In the genomic region with DNA sequence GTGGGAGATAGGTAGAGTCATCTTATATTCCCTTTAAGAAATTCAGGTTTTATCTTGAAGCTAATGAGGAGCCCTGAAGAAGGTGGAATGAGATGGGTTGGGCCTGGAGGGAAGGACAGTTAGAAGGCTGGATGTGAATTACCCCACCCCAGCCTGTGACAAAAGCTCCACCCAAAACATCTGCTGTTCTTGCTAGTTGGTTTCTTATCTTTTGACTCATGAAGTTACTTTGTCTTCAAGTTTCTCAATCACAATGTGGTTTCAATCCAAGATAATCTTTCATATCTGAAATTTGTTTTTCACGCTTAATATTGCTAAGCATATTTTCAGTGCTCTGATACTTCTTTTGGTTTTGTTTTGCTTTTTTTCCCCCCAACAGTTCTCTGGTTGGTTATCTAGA, we compare ENCODE assay signal across 11 cellular contexts. TPM values are rescaled to one million over a fixed set of nuclear protein-coding genes. Genes with fewer than 3 reads are reported as not detected.
DNase-seq lines count a peak whose midpoint lies in the region; ATAC-seq lines count a peak whose summit lies in the region.
"Had no signal": no experiment of that assay in that cellular context is flagged by ENCODE, and none has a peak within 500 bp of the region (broad histone marks: within the 10 kb centered on the region; RNA-seq: fewer than 3 reads in every experiment).

No MANE protein-coding gene starts in this region.

- DNase-seq in CMK (ENCODE audit: low read depth) = peak; percentile 1
- peak; percentile 32 for DNase-seq in activated CD4-positive, alpha-beta memory T cell treated with anti-CD3 and anti-CD28 coated beads for 36 hours
- no peak for DNase-seq in NCI-H524 (lab: John Stamatoyannopoulos, UW)
- no peak for DNase-seq in NAMALWA (ENCODE audit: low spot score)
- no peak for DNase-seq in AML-193 (lab: John Stamatoyannopoulos, UW)
- no peak for DNase-seq in GOT3 (lab: John Stamatoyannopoulos, UW)
- DNase-seq: gastrocnemius medialis, spleen, substantia nigra had no signal

- H3K4me1 Mint-ChIP-seq in activated CD4-positive, alpha-beta memory T cell treated with anti-CD3 and anti-CD28 coated beads for 36 hours (ENCODE audit: low read depth) = peaks cover 7% of the 10 kb centered on the region

- H3K4me3 Mint-ChIP-seq in activated CD4-positive, alpha-beta memory T cell treated with anti-CD3 and anti-CD28 coated beads for 36 hours = no peak overlapping the region

- H3K36me3 Mint-ChIP-seq in activated CD4-positive, alpha-beta memory T cell treated with anti-CD3 and anti-CD28 coated beads for 36 hours = no peaks in the 10 kb centered on the region

- CTCF ChIA-PET in activated CD4-positive, alpha-beta memory T cell treated with anti-CD3 and anti-CD28 coated beads for 36 hours (lab: Charles Lee) = no interaction called here

- ATAC-seq in GM19023 (IDR thresholded peaks at IDR 0.05; ENCODE audit: unreplicated experiment) (peak; percentile 73), HG03095 (IDR thresholded peaks at IDR 0.05; ENCODE audit: unreplicated experiment) (peak; percentile 84)
- ATAC-seq: gastrocnemius medialis had no signal

- POLR2A ChIA-PET in activated CD4-positive, alpha-beta memory T cell treated with anti-CD3 and anti-CD28 coated beads for 36 hours (lab: Charles Lee) = interaction anchor here (0.6 to 1.7 kb wide), 2 partner anchors 38 to 347 kb away, joined by 3 to 5 read pairs; partner anchors contain the start of gene HMGB1

- H3K27ac Mint-ChIP-seq in activated CD4-positive, alpha-beta memory T cell treated with anti-CD3 and anti-CD28 coated beads for 36 hours = no peak overlapping the region

- intact Hi-C loops in activated CD4-positive, alpha-beta memory T cell treated with anti-CD3 and anti-CD28 coated beads for 36 hours (cut with micrococcal nuclease) = no loop called here

- H3K9me3 Mint-ChIP-seq in activated CD4-positive, alpha-beta memory T cell treated with anti-CD3 and anti-CD28 coated beads for 36 hours = no peaks in the 10 kb centered on the region

- no peaks in the 10 kb centered on the region for H3K27me3 Mint-ChIP-seq in activated CD4-positive, alpha-beta memory T cell treated with anti-CD3 and anti-CD28 coated beads for 36 hours

RNA-seq across cellular contexts. Expression of gene HMGB1, which starts 38.3 kb away (rescaled TPM):
- total RNA-seq in activated CD4-positive, alpha-beta memory T cell treated with anti-CD3 and anti-CD28 coated beads for 36 hours = 100 to 1,000 TPM; 689 to 693 TPM

Comparison
In these comparisons a context has a peak if more than half of its experiments do, and no peak if none do; other contexts are left out.
1. DNase-seq: peak in CMK (single experiment) and activated CD4-positive, alpha-beta memory T cell treated with anti-CD3 and anti-CD28 coated beads for 36 hours (single experiment); none in NCI-H524 (0 of 2), NAMALWA (single experiment), AML-193 (0 of 2) and GOT3 (single experiment).